In the genomic region with DNA sequence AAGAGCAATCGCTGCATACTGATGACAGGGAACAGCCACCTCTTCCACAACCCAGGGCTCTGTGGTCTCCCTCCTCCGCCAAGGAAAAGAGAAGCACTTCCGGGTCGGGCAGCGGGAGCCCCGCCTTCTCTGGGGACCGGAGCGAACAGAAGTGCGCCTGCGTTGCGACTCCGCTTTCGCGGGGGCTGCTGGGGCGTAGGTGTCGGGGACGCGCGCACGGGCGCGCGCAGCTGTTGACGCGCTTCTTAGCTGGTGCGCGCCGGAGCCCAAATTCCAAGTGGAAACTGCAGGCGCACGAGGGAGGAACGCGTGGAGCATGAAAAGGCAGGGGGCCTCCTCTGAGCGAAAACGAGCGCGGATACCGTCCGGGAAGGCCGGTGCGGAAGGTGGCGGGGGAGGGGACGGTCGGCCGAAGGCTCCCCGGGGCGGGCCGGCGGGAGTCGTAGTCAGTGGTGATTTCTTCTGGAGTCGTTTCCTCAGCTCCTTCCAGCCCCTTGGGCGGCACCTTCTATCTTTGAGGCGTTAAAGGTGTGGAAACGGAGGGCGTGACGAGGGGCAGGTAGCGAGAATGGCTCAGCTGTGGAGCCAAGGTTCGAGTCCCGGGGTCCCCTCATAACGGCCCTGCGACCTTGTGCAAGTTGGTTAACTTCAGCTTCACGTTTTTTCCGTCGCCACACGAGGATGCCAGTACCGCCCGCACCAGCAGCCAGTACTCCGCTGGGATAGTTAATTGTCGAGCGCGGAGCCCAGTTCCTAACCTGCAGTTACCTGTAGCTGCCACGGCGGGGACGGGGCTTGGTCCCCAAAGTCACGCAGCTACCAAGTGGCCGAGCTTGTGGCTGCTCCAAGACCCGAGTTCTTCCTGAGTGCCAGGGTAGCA, we compare ENCODE assay signal across 8 cellular contexts. TPM values are rescaled to one million over a fixed set of nuclear protein-coding genes. Genes with fewer than 3 reads are reported as not detected.
DNase-seq lines count a peak whose midpoint lies in the region; ATAC-seq, FAIRE-seq and TF ChIP-seq lines count a peak whose summit lies in the region.

A gene (minus strand): TSS at position 95 of the 880 bp plus-strand sequence. CDS start 78 bp downstream, at position 17.
A gene with protein sequence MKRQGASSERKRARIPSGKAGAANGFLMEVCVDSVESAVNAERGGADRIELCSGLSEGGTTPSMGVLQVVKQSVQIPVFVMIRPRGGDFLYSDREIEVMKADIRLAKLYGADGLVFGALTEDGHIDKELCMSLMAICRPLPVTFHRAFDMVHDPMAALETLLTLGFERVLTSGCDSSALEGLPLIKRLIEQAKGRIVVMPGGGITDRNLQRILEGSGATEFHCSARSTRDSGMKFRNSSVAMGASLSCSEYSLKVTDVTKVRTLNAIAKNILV (plus strand): TSS at position 202 of the 880 bp plus-strand sequence. CDS start 115 bp downstream, at position 317.

- H3K36me3 Mint-ChIP-seq in chondrocyte (ENCODE audit: low read depth): peaks cover 5% of the 10 kb centered on the region

- peak within 1 kb of the TSS; percentile 90 to 96 for H3K27ac ChIP-seq in kidney (ENCODE audit: low read depth in 2 of 2, low read length in 2 of 2)

- H3K9me3 Mint-ChIP-seq in chondrocyte (ENCODE audit: low read depth): no peaks in the 10 kb centered on the region

- H3K36me3 ChIP-seq in BE2C (peaks cover 12% of the 10 kb centered on the region), kidney (ENCODE audit: control insufficient read depth in 1 of 2, insufficient read depth in 2 of 2, low read length in 2 of 2) (peaks cover 0 to 9% of the 10 kb centered on the region in 2 donors)

- no peaks in the 10 kb centered on the region for H3K27me3 ChIP-seq in BE2C

- H3K4me1 ChIP-seq in BE2C (no peaks in the 10 kb centered on the region; the same call in 1 of the 2 replicates), kidney (ENCODE audit: control insufficient read depth in 1 of 2, insufficient read depth in 1 of 2, low read depth in 1 of 2, low read length in 2 of 2) (peaks cover 0 to 2% of the 10 kb centered on the region in 2 donors)

- peak; percentile 6 for FAIRE-seq in kidney (lab: Jason Lieb, UNC)

- TF ChIP-seq CTCF in BE2C (IDR thresholded peaks at IDR 0.05; ENCODE audit: low read depth, low read length): peak; percentile 31; the same call in 1 of the 2 replicates
- peak; percentile 67 for TF ChIP-seq CTCF in chondrocyte (IDR thresholded peaks at IDR 0.05)
- TF ChIP-seq CTCF in kidney (IDR thresholded peaks at IDR 0.05; ENCODE audit: borderline replicate concordance, extremely low read depth, insufficient read depth): peak; percentile 34

- peak within 1 kb of the TSS; percentile 87 for H3K4me3 Mint-ChIP-seq in chondrocyte (ENCODE audit: unreplicated experiment)

- peak within 1 kb of the TSS; percentile 100 for H3K4me3 ChIP-seq in BE2C (ENCODE audit: low read depth, low read length)
- peak within 1 kb of the TSS; percentile 98 to 99 for H3K4me3 ChIP-seq in kidney (ENCODE audit: low read length in 2 of 2)

- H3K9me3 ChIP-seq in BE2C (no peaks in the 10 kb centered on the region), kidney (ENCODE audit: control insufficient read depth in 1 of 2, low read length in 2 of 2) (no peaks in the 10 kb centered on the region)

- peak within 1 kb of the TSS; percentile 97 for H3K27ac Mint-ChIP-seq in chondrocyte (ENCODE audit: unreplicated experiment)

- peak; percentile 97 for DNase-seq in BE2C
- DNase-seq in GM19238 (ENCODE audit: insufficient read length, low spot score): peak; percentile 91
- DNase-seq in NCI-H510A treated with DMSO at 0.1 percent for 48 hours (lab: John Stamatoyannopoulos, UW): peak; percentile 98
- DNase-seq in activated CD4-positive, alpha-beta T cell treated with anti-CD3 and anti-CD28 coated beads for 24 hours (ENCODE audit: low read depth in 2 of 2): peak; percentile 89
- DNase-seq in chondrocyte (ENCODE audit: low spot score): peak; percentile 98
- peak; percentile 99 for DNase-seq in kidney
- peak; percentile 97 for DNase-seq in stimulated activated CD4-positive, alpha-beta T cell treated with anti-CD3 and anti-CD28 coated beads, Interleukin-15, amount 100 ng/mL, for 24 hours

- peaks cover 18% of the 10 kb centered on the region for H3K4me1 Mint-ChIP-seq in chondrocyte (ENCODE audit: low read depth)

- H3K9ac ChIP-seq in kidney (ENCODE audit: low read length in 2 of 2): peak within 1 kb of the TSS; percentile 97

- intact Hi-C loops in kidney (cut with DNase I): no loop called here

- no peaks in the 10 kb centered on the region for H3K27me3 Mint-ChIP-seq in chondrocyte (ENCODE audit: low read depth)

- peak; percentile 85 for ATAC-seq in HG03442 (IDR thresholded peaks at IDR 0.05; ENCODE audit: unreplicated experiment)

RNA-seq across cellular contexts. Expression of the first gene that starts in this region (rescaled TPM):
- polyA plus RNA-seq in BE2C (2012; ENCODE audit: insufficient read depth, insufficient read length, low read depth): 16.8 TPM
- total RNA-seq in chondrocyte (20.8 to 29.8 TPM (median 21.3 TPM) in 3 replicates), kidney (40.4 TPM)
- 30.9 TPM for polyA plus RNA-seq in kidney (ENCODE audit: insufficient read depth, low read depth, low replicate concordance)

RNA-seq across cellular contexts. Expression of the second gene that starts in this region (rescaled TPM):
- polyA plus RNA-seq in BE2C (2012; ENCODE audit: insufficient read depth, insufficient read length, low read depth): 30.1 TPM
- total RNA-seq in chondrocyte (14.4 to 19.1 TPM (median 14.5 TPM) in 3 replicates), kidney (16.5 TPM)
- 19.1 TPM for polyA plus RNA-seq in kidney (ENCODE audit: insufficient read depth, low read depth, low replicate concordance)

Comparison
In these comparisons a context has a peak if more than half of its experiments do, and no peak if none do; other contexts are left out.
1. Peak in every context shown above with its lines: DNase-seq, ATAC-seq, H3K4me3 ChIP-seq and H3K27ac ChIP-seq.